Comparison of ENCODE assay signal across 28 cellular contexts in the genomic region with DNA sequence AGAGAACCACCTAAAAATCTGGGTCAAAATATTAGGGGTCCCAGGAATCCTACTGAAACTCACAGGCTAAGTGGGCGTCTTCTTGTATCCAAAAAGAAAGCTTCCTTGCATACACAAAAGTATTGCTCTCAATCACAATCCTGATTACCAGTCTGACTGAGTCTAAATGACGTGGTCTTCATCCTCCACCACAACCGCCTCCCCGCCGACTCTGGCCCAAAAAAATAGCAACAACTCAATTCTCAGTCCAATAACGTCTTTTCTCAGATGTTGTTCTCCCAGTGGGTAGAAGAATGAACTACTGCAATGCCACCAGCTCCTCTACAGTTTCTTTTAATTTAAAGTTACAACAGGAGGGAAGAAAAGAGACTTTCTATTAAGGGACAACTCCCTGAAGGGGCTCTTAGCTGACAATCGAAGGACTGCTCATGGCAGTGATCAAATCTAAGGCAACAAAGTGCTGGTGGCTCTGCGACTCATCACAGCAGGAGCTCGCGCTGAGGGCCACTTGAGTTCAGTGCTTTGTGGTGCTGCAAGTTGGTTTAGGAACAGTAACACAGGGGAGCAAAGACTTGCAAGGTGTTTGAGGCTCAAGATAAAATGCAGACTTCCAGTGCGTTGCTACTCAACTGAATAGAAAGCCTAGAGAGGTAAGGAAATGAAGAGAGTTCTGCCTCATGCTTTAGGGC.
DNase-seq lines count a peak whose midpoint lies in the region; ATAC-seq and TF ChIP-seq lines count a peak whose summit lies in the region.
"Had no signal": no experiment of that assay in that cellular context is flagged by ENCODE, and none has a peak within 500 bp of the region (broad histone marks: within the 10 kb centered on the region; RNA-seq: fewer than 3 reads in every experiment).

No MANE protein-coding gene starts in this region.

- no peak for TF ChIP-seq CTCF in GM23338 (conservative IDR thresholded peaks at IDR 0.05; ENCODE audit: low read depth in 2 of 2)
- TF ChIP-seq CTCF in coronary artery (IDR thresholded peaks at IDR 0.05), result no peak

- no peaks in the 10 kb centered on the region for H3K9me2 ChIP-seq in GM23338 (ENCODE audit: insufficient read depth)

- no peaks in the 10 kb centered on the region for H3K36me3 ChIP-seq in GM23338 (ENCODE audit: insufficient read depth)
- H3K36me3 ChIP-seq: ascending aorta, cardiac muscle cell, ovary, stomach had no signal

- no peak overlapping the region for H3K4me2 ChIP-seq in GM23338

- H3F3A ChIP-seq in GM23338 (replicated peaks; ENCODE audit: low read depth), result no peaks in the 10 kb centered on the region

- no peaks in the 10 kb centered on the region for H3K79me2 ChIP-seq in GM23338 (replicated peaks; ENCODE audit: insufficient read depth)

- no peak overlapping the region for H3K27ac Mint-ChIP-seq in GM23338
- H3K27ac Mint-ChIP-seq: activated naive CD8-positive, alpha-beta T cell; nephron; T-helper 2 cell treated with Interferon-gamma antibody and Interleukin-4, amounts not matched to agents 5 μg/mL and 100 μg/mL, for 36 hours; type B pancreatic cell had no signal

- no peaks in the 10 kb centered on the region for H3K9me3 Mint-ChIP-seq in GM23338
- H3K9me3 Mint-ChIP-seq: nephron; T-helper 2 cell treated with Interferon-gamma antibody and Interleukin-4, amounts not matched to agents 5 μg/mL and 100 μg/mL, for 36 hours; type B pancreatic cell had no signal

- no peaks in the 10 kb centered on the region for H4K20me1 ChIP-seq in GM23338 (replicated peaks; ENCODE audit: insufficient read depth)

- peak; percentile 9 for DNase-seq in GM23338 (ENCODE audit: low spot score)
- DNase-seq in NCI-H2107 (lab: John Stamatoyannopoulos, UW), result peak; percentile 31
- DNase-seq in coronary artery (ENCODE audit: low spot score), result no peak
- no peak for DNase-seq in inferior parietal cortex (ENCODE audit: extremely low spot score)
- DNase-seq: activated CD4-positive, alpha-beta T cell treated with anti-CD3 and anti-CD28 coated beads for 4 hours; activated CD8-positive, alpha-beta memory T cell treated with anti-CD3 and anti-CD28 coated beads for 24 hours; activated effector memory CD4-positive, alpha-beta T cell treated with Interleukin-2 at 50 U/mL for 16 hours; islet precursor cell; KBM-7; mucosa of descending colon; NCI-H2029; NCI-H526 treated with DMSO at 0.1 percent for 48 hours; ovary; retina; SHP77 treated with DMSO at 0.1 percent for 48 hours; small intestine; stimulated activated CD4-positive, alpha-beta T cell treated with anti-CD3 and anti-CD28 coated beads, Interleukin-1b, Interleukin-23, amount 100 ng/mL, for 48 hours; stomach had no signal

- H3K36me3 Mint-ChIP-seq in GM23338 (ENCODE audit: low read depth), result no peaks in the 10 kb centered on the region
- H3K36me3 Mint-ChIP-seq: activated naive CD8-positive, alpha-beta T cell had no signal

- H3K27me3 ChIP-seq in GM23338 (ENCODE audit: insufficient read depth), result 0 out of 2 replicates have a peak, but pooled peaks cover 5% of the 10 kb centered on the region
- H3K27me3 ChIP-seq: ascending aorta, cardiac muscle cell, ovary, stomach had no signal

- peaks cover 5% of the 10 kb centered on the region for H3K27me3 Mint-ChIP-seq in GM23338 (ENCODE audit: insufficient read depth, low read depth, poor library complexity)

- peaks cover 36% of the 10 kb centered on the region for H3K4me1 ChIP-seq in GM23338 (ENCODE audit: insufficient read depth)

- no peak overlapping the region for H3K27ac ChIP-seq in GM23338 (ENCODE audit: low read depth)
- peak overlapping the region in 1 of 2 donors; percentile 41 for H3K27ac ChIP-seq in coronary artery
- H3K27ac ChIP-seq in temporal lobe (ENCODE audit: low read depth, low read length), result peak overlapping the region; percentile 13
- H3K27ac ChIP-seq: ascending aorta, cardiac muscle cell, ovary, stomach had no signal

- H3K4me3 ChIP-seq in GM23338, result no peak overlapping the region
- H3K4me3 ChIP-seq in coronary artery, result peak overlapping the region; percentile 29
- H3K4me3 ChIP-seq: ascending aorta, cardiac muscle cell, mucosa of descending colon, ovary, stomach had no signal

- H3K4me3 Mint-ChIP-seq in GM23338, result no peak overlapping the region
- H3K4me3 Mint-ChIP-seq: activated naive CD8-positive, alpha-beta T cell; nephron; T-helper 2 cell treated with Interferon-gamma antibody and Interleukin-4, amounts not matched to agents 5 μg/mL and 100 μg/mL, for 36 hours; type B pancreatic cell had no signal

- H2AFZ ChIP-seq in GM23338, result no peak overlapping the region

- ATAC-seq in GM23338 (no peak), GM21515 (IDR thresholded peaks at IDR 0.05; ENCODE audit: unreplicated experiment) (no peak)
- ATAC-seq in activated CD4-positive, CD25-positive, alpha-beta regulatory T cell treated with anti-CD3 and anti-CD28 coated beads, Interleukin-2, amount 50 U/mL, for 24 hours, result no peak
- ATAC-seq: HCT116, mucosa of descending colon had no signal

- H3K4me1 Mint-ChIP-seq in GM23338, result peaks cover 40% of the 10 kb centered on the region

TF ChIP-seq in GM23338, 12 proteins besides CTCF, POLR2A, EP300 and RAD21 (continues in another document):
- TF ChIP-seq EZH2phosphoT487 (IDR thresholded peaks at IDR 0.05; ENCODE audit: unreplicated experiment) (no peak), ZNF114 (CRISPR knock-in tag; IDR thresholded peaks at IDR 0.05) (no peak), STAT1 (IDR thresholded peaks at IDR 0.05; ENCODE audit: unreplicated experiment) (no peak), CREB1 (CRISPR knock-in tag; IDR thresholded peaks at IDR 0.05; ENCODE audit: low read depth) (no peak), POLR2AphosphoS5 (IDR thresholded peaks at IDR 0.05; ENCODE audit: low read depth) (no peak), JUNB (IDR thresholded peaks at IDR 0.05; ENCODE audit: unreplicated experiment) (no peak)
- TF ChIP-seq, protein P1, sequence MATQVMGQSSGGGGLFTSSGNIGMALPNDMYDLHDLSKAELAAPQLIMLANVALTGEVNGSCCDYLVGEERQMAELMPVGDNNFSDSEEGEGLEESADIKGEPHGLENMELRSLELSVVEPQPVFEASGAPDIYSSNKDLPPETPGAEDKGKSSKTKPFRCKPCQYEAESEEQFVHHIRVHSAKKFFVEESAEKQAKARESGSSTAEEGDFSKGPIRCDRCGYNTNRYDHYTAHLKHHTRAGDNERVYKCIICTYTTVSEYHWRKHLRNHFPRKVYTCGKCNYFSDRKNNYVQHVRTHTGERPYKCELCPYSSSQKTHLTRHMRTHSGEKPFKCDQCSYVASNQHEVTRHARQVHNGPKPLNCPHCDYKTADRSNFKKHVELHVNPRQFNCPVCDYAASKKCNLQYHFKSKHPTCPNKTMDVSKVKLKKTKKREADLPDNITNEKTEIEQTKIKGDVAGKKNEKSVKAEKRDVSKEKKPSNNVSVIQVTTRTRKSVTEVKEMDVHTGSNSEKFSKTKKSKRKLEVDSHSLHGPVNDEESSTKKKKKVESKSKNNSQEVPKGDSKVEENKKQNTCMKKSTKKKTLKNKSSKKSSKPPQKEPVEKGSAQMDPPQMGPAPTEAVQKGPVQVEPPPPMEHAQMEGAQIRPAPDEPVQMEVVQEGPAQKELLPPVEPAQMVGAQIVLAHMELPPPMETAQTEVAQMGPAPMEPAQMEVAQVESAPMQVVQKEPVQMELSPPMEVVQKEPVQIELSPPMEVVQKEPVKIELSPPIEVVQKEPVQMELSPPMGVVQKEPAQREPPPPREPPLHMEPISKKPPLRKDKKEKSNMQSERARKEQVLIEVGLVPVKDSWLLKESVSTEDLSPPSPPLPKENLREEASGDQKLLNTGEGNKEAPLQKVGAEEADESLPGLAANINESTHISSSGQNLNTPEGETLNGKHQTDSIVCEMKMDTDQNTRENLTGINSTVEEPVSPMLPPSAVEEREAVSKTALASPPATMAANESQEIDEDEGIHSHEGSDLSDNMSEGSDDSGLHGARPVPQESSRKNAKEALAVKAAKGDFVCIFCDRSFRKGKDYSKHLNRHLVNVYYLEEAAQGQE (IDR thresholded peaks at IDR 0.05; ENCODE audit: unreplicated experiment), result no peak

Comparison
In these comparisons a context has a peak if more than half of its experiments do, and no peak if none do; other contexts are left out.
1. DNase-seq: peak in GM23338 (single experiment) and NCI-H2107 (single experiment); none in coronary artery (single experiment) and inferior parietal cortex (single experiment).